ENCODE assay signal across 8 cellular contexts in genomic region chr11:30960387-30960992, GRCh38.
DNase-seq lines count a peak whose midpoint lies in the region; ATAC-seq, FAIRE-seq and TF ChIP-seq lines count a peak whose summit lies in the region.

No MANE protein-coding gene starts in this region.

- no peaks in the 10 kb centered on the region for H3K79me2 ChIP-seq in keratinocyte (ENCODE audit: control insufficient read depth, insufficient read depth, low read length)

- no peak overlapping the region for H2AFZ ChIP-seq in keratinocyte (ENCODE audit: control insufficient read depth, low read length)

- H3K27ac Mint-ChIP-seq in T-helper 17 cell: no peak overlapping the region

- H3K9ac ChIP-seq in keratinocyte (ENCODE audit: control insufficient read depth, extremely low read depth, insufficient read depth, low read length): no peak overlapping the region

- dilution Hi-C loops in keratinocyte (cut with MboI; ENCODE audit: extremely low pct_ligation_motif_present, low sequenced_read_pairs): no loop called here

- H4K20me1 ChIP-seq in keratinocyte (ENCODE audit: control insufficient read depth, extremely low read depth, insufficient read depth, low read length): no peaks in the 10 kb centered on the region

- no peaks in the 10 kb centered on the region for H3K4me1 ChIP-seq in keratinocyte (ENCODE audit: control insufficient read depth, extremely low read depth, insufficient read depth, low read length)

- no peaks in the 10 kb centered on the region for H3K27me3 Mint-ChIP-seq in T-helper 17 cell

- peak; percentile 40 to 65 (median 43) for TF ChIP-seq CTCF in keratinocyte (optimal IDR thresholded peaks at IDR 0.05 in 1 of 3, IDR thresholded peaks at IDR 0.05 in 1 of 3, conservative IDR thresholded peaks at IDR 0.05 in 1 of 3; ENCODE audit: extremely low read depth in 1 of 3, insufficient read depth in 2 of 3, low read length in 3 of 3)

- DNase-seq in DMS53 treated with DMSO at 0.1 percent for 48 hours (lab: John Stamatoyannopoulos, UW; ENCODE audit: unreplicated experiment): peak; percentile 33
- DNase-seq in M059J (ENCODE audit: low read depth): peak; percentile 38
- no peak for DNase-seq in keratinocyte (ENCODE audit: low read depth, low spot score)
- no peak for DNase-seq in activated T-cell treated with anti-CD3 and anti-CD28 coated beads for 4 hours
- DNase-seq in T-helper 9 cell: no peak
- no peak for DNase-seq in T-helper 17 cell

- no peaks in the 10 kb centered on the region for H3K4me1 Mint-ChIP-seq in T-helper 17 cell

- ATAC-seq in SK-N-SH treated with all-trans-retinoic acid at 6 μM for 48 hours (peak; percentile 77), T-helper 17 cell (no peak), GM21825 (IDR thresholded peaks at IDR 0.05; ENCODE audit: unreplicated experiment) (no peak)

- H3K27me3 ChIP-seq in keratinocyte (ENCODE audit: control insufficient read depth, extremely low read depth, insufficient read depth, low read length): no peaks in the 10 kb centered on the region

- H3K4me3 Mint-ChIP-seq in T-helper 17 cell: no peak overlapping the region

- H3K9me3 ChIP-seq in keratinocyte (ENCODE audit: control insufficient read depth, low read depth, low read length): no peaks in the 10 kb centered on the region
- H3K9me3 ChIP-seq in T-helper 17 cell (ENCODE audit: control insufficient read depth, low read length, poor library complexity, severe bottlenecking): no peaks in the 10 kb centered on the region

- no peaks in the 10 kb centered on the region for H3K36me3 ChIP-seq in keratinocyte (ENCODE audit: control insufficient read depth in 2 of 2, extremely low read depth in 1 of 2, insufficient read depth in 2 of 2, low read length in 2 of 2)

- H3K36me3 Mint-ChIP-seq in T-helper 17 cell (ENCODE audit: low read depth): no peaks in the 10 kb centered on the region

- no peak for FAIRE-seq in keratinocyte (lab: Jason Lieb, UNC)

- H3K27ac ChIP-seq in keratinocyte (ENCODE audit: control insufficient read depth, insufficient read depth, low read length): no peak overlapping the region

- H3K4me3 ChIP-seq in keratinocyte (ENCODE audit: control insufficient read depth in 2 of 3, extremely low read depth in 1 of 3, insufficient read depth in 2 of 3, low read depth in 1 of 3, low read length in 3 of 3): no peak overlapping the region

- no peak overlapping the region for H3K4me2 ChIP-seq in keratinocyte (ENCODE audit: control insufficient read depth, extremely low read depth, insufficient read depth, low read depth, low read length)

- H3K9me1 ChIP-seq in keratinocyte (ENCODE audit: control insufficient read depth, extremely low read depth, insufficient read depth, low read length): no peaks in the 10 kb centered on the region

TF ChIP-seq in SK-N-SH treated with all-trans-retinoic acid at 6 μM for 48 hours, 23 proteins besides CTCF, POLR2A, EP300 and RAD21:
- TF ChIP-seq CSDC2 (CRISPR knock-in tag; IDR thresholded peaks at IDR 0.05) (no peak), BACH2 (CRISPR knock-in tag; IDR thresholded peaks at IDR 0.05; ENCODE audit: borderline replicate concordance) (no peak), PPARA (CRISPR knock-in tag; IDR thresholded peaks at IDR 0.05; ENCODE audit: borderline replicate concordance) (no peak), ZFP3 (CRISPR knock-in tag; IDR thresholded peaks at IDR 0.05) (no peak), RARB (CRISPR knock-in tag; IDR thresholded peaks at IDR 0.05) (no peak), ZNF565 (CRISPR knock-in tag; conservative IDR thresholded peaks at IDR 0.05; ENCODE audit: low read depth) (no peak), CREB5 (CRISPR knock-in tag; IDR thresholded peaks at IDR 0.05; ENCODE audit: low read depth) (no peak), ARNTL (CRISPR knock-in tag; IDR thresholded peaks at IDR 0.05; ENCODE audit: borderline replicate concordance, low read depth) (no peak), TSHZ2 (CRISPR knock-in tag; IDR thresholded peaks at IDR 0.05) (no peak), POU6F1 (CRISPR knock-in tag; IDR thresholded peaks at IDR 0.05; ENCODE audit: borderline replicate concordance, low read depth) (no peak), GLIS3 (CRISPR knock-in tag; IDR thresholded peaks at IDR 0.05) (no peak), ZNF8 (CRISPR knock-in tag; IDR thresholded peaks at IDR 0.05) (no peak), ZC3H10 (CRISPR knock-in tag; IDR thresholded peaks at IDR 0.05) (no peak)

Comparison
In these comparisons a context has a peak if more than half of its experiments do, and no peak if none do; other contexts are left out.
1. DNase-seq: peak in DMS53 treated with DMSO at 0.1 percent for 48 hours (single experiment) and M059J (single experiment); none in keratinocyte (single experiment), activated T-cell treated with anti-CD3 and anti-CD28 coated beads for 4 hours (single experiment), T-helper 9 cell (single experiment) and T-helper 17 cell (0 of 3).